8 cellular contexts compared by ENCODE assay signal in the genomic region with DNA sequence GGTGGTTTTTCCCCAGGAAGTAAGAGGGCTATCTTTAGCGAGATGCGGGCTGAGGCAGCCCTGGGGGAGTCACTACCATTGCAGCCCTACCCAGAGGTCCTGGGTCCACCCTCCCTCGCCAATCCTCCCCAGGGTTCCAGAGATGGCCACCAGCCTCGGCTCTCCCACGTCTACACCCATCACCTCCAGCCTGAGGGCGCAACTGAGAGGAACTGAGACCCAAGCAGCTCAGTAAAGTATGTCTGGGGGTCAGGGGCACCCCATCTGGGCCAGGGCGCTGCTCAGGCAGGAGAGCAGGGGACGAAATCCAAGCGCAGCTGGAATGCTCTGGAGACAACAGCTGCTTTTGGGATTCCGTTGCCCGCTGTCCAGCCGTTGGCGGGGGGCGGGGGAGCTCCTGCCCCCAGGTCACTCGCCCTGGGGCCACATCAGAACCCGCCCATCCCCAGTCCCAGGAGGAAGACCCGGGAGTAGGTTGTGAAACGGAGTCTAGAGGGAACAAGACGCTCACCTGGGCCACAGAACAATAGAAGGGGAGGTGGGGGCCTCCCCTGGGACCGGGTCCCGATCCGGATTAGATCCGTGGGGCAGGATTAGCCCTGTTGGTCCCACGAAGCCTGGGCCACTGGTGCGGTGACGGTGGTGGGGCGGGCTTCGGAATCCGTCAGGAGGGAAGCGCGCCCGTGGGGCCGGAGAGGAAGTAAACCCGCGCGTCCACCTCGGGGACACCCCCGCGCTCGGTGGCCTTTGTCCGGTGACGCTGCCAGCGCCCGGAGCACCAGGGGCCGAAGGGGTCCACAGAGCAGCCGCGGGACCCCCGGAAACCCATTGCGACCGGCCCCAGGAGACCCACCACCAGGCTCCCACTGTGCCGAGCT. TPM values are rescaled to one million over a fixed set of nuclear protein-coding genes. Genes with fewer than 3 reads are reported as not detected.
DNase-seq lines count a peak whose midpoint lies in the region; ATAC-seq lines count a peak whose summit lies in the region.

No MANE protein-coding gene starts in this region.

- no peaks in the 10 kb centered on the region for H3K9me3 Mint-ChIP-seq in activated CD4-positive, alpha-beta T cell treated with anti-CD3 and anti-CD28 coated beads, Interleukin-2, amount 10 ng/mL, durations not matched to agents 7 days and 5 days
- H3K9me3 Mint-ChIP-seq in effector memory CD8-positive, alpha-beta T cell: no peaks in the 10 kb centered on the region

- H3K4me1 ChIP-seq in mononuclear cell (ENCODE audit: insufficient read depth, low read length) (peaks cover 55% of the 10 kb centered on the region), urinary bladder (ENCODE audit: insufficient read depth) (no peaks in the 10 kb centered on the region)

- H3K36me3 ChIP-seq in urinary bladder (ENCODE audit: insufficient read depth): peaks cover 7% of the 10 kb centered on the region

- H3K27ac ChIP-seq in urinary bladder (ENCODE audit: low read depth): peak overlapping the region; percentile 97

- ATAC-seq in HG02852 (IDR thresholded peaks at IDR 0.05; ENCODE audit: unreplicated experiment) (peak; percentile 0), GM21360 (IDR thresholded peaks at IDR 0.05; ENCODE audit: unreplicated experiment) (no peak)
- ATAC-seq in effector memory CD8-positive, alpha-beta T cell (replicated peaks): no peak

- H3K4me3 ChIP-seq in mononuclear cell (ENCODE audit: low read length) (peak overlapping the region; percentile 96), urinary bladder (ENCODE audit: low read depth, low read length) (peak overlapping the region; percentile 64)

- peak overlapping the region; percentile 95 for H3K27ac Mint-ChIP-seq in activated CD4-positive, alpha-beta T cell treated with anti-CD3 and anti-CD28 coated beads, Interleukin-2, amount 10 ng/mL, durations not matched to agents 7 days and 5 days
- H3K27ac Mint-ChIP-seq in effector memory CD8-positive, alpha-beta T cell: peak overlapping the region; percentile 94 to 98

- H3K27me3 Mint-ChIP-seq in activated CD4-positive, alpha-beta T cell treated with anti-CD3 and anti-CD28 coated beads, Interleukin-2, amount 10 ng/mL, durations not matched to agents 7 days and 5 days: no peaks in the 10 kb centered on the region
- H3K27me3 Mint-ChIP-seq in effector memory CD8-positive, alpha-beta T cell: no peaks in the 10 kb centered on the region

- H3K4me3 Mint-ChIP-seq in activated CD4-positive, alpha-beta T cell treated with anti-CD3 and anti-CD28 coated beads, Interleukin-2, amount 10 ng/mL, durations not matched to agents 7 days and 5 days: peak overlapping the region; percentile 87
- peak overlapping the region; percentile 91 to 96 for H3K4me3 Mint-ChIP-seq in effector memory CD8-positive, alpha-beta T cell

- DNase-seq in activated CD4-positive, alpha-beta T cell treated with anti-CD3 and anti-CD28 coated beads, Interleukin-2, amount 10 ng/mL, durations not matched to agents 7 days and 5 days: peak; percentile 43
- DNase-seq in activated CD4-positive, alpha-beta T cell treated with anti-CD3 and anti-CD28 coated beads, Interleukin-2, amount 50 U/mL, for 4 hours: no peak
- peak; percentile 19 for DNase-seq in SKM-1 treated with dmso at 0.1 percent for 144 hours (lab: John Stamatoyannopoulos, UW; ENCODE audit: unreplicated experiment)
- DNase-seq in effector memory CD8-positive, alpha-beta T cell: no peak

- no peaks in the 10 kb centered on the region for H3K9me3 ChIP-seq in mononuclear cell (ENCODE audit: low read depth, low read length)

- H3K27me3 ChIP-seq in mononuclear cell (ENCODE audit: insufficient read depth, low read length): no peaks in the 10 kb centered on the region

- WGBS in urinary bladder: 2% methylated on average over 51 of the region's 51 CpGs

- POLR2A ChIA-PET in activated CD4-positive, alpha-beta T cell treated with anti-CD3 and anti-CD28 coated beads, Interleukin-2, amount 10 ng/mL, durations not matched to agents 7 days and 5 days (lab: Charles Lee): interaction anchor here (1.2 to 2.3 kb wide), 3 partner anchors 9 to 13 kb away, joined by 4 to 21 read pairs (median 8); partner anchors contain the start of genes IMPDH2 and WDR6

- peaks cover 38% of the 10 kb centered on the region for H3K36me3 Mint-ChIP-seq in activated CD4-positive, alpha-beta T cell treated with anti-CD3 and anti-CD28 coated beads, Interleukin-2, amount 10 ng/mL, durations not matched to agents 7 days and 5 days (ENCODE audit: low read depth)
- H3K36me3 Mint-ChIP-seq in effector memory CD8-positive, alpha-beta T cell (ENCODE audit: insufficient read depth): peaks cover 53% of the 10 kb centered on the region

- CTCF ChIA-PET in activated CD4-positive, alpha-beta T cell treated with anti-CD3 and anti-CD28 coated beads, Interleukin-2, amount 10 ng/mL, durations not matched to agents 7 days and 5 days (lab: Charles Lee): interaction anchor here (0.9 to 9.3 kb wide), 10 partner anchors 8 to 385 kb away, joined by 3 to 100 read pairs (median 19); partner anchors contain the start of genes ARIH2, P4HTM, PRKAR2A and QRICH1

- peaks cover 49% of the 10 kb centered on the region for H3K4me1 Mint-ChIP-seq in activated CD4-positive, alpha-beta T cell treated with anti-CD3 and anti-CD28 coated beads, Interleukin-2, amount 10 ng/mL, durations not matched to agents 7 days and 5 days
- H3K4me1 Mint-ChIP-seq in effector memory CD8-positive, alpha-beta T cell (ENCODE audit: low read depth in 2 of 2): peaks cover 19 to 37% of the 10 kb centered on the region in 2 donors

RNA-seq across cellular contexts. Expression of gene NDUFAF3, which starts 1.3 kb away (rescaled TPM):
- 10 to 100 TPM; 84.5 to 93.2 TPM for total RNA-seq in activated CD4-positive, alpha-beta T cell treated with anti-CD3 and anti-CD28 coated beads, Interleukin-2, amount 10 ng/mL, durations not matched to agents 7 days and 5 days
- total RNA-seq in mononuclear cell: 27.9 TPM
- total RNA-seq in urinary bladder: 43.2 TPM
- 81.6 TPM for polyA plus RNA-seq in urinary bladder

RNA-seq across cellular contexts. Expression of gene DALRD3, which starts 2.2 kb away (rescaled TPM):
- 10 to 100 TPM; 20.7 to 22.0 TPM for total RNA-seq in activated CD4-positive, alpha-beta T cell treated with anti-CD3 and anti-CD28 coated beads, Interleukin-2, amount 10 ng/mL, durations not matched to agents 7 days and 5 days
- total RNA-seq in mononuclear cell: 16.3 TPM
- total RNA-seq in urinary bladder: 26.7 TPM
- 28.3 TPM for polyA plus RNA-seq in urinary bladder

RNA-seq across cellular contexts. Expression of gene IMPDH2, which starts 8.6 kb away (rescaled TPM):
- total RNA-seq in activated CD4-positive, alpha-beta T cell treated with anti-CD3 and anti-CD28 coated beads, Interleukin-2, amount 10 ng/mL, durations not matched to agents 7 days and 5 days: 100 to 1,000 TPM; 152 to 159 TPM
- 81.5 TPM for total RNA-seq in mononuclear cell
- 247 TPM for total RNA-seq in urinary bladder
- polyA plus RNA-seq in urinary bladder: 192 TPM

RNA-seq across cellular contexts. Expression of gene WDR6, which starts 13.4 kb away (rescaled TPM):
- 100 to 1,000 TPM; 144 to 157 TPM for total RNA-seq in activated CD4-positive, alpha-beta T cell treated with anti-CD3 and anti-CD28 coated beads, Interleukin-2, amount 10 ng/mL, durations not matched to agents 7 days and 5 days
- total RNA-seq in mononuclear cell (31.9 TPM), urinary bladder (66.2 TPM)
- polyA plus RNA-seq in urinary bladder: 132 TPM

RNA-seq across cellular contexts. Expression of gene P4HTM, which starts 30.5 kb away (rescaled TPM):
- 10 to 100 TPM; 45.3 to 47.6 TPM for total RNA-seq in activated CD4-positive, alpha-beta T cell treated with anti-CD3 and anti-CD28 coated beads, Interleukin-2, amount 10 ng/mL, durations not matched to agents 7 days and 5 days
- 18.6 TPM for total RNA-seq in mononuclear cell
- 30.9 TPM for total RNA-seq in urinary bladder
- polyA plus RNA-seq in urinary bladder: 31.6 TPM

Comparison
In these comparisons a context has a peak if more than half of its experiments do, and no peak if none do; other contexts are left out.
1. DNase-seq: peak in activated CD4-positive, alpha-beta T cell treated with anti-CD3 and anti-CD28 coated beads, Interleukin-2, amount 10 ng/mL, durations not matched to agents 7 days and 5 days (single experiment) and SKM-1 treated with dmso at 0.1 percent for 144 hours (single experiment); none in activated CD4-positive, alpha-beta T cell treated with anti-CD3 and anti-CD28 coated beads, Interleukin-2, amount 50 U/mL, for 4 hours (0 of 2) and effector memory CD8-positive, alpha-beta T cell (0 of 3).